ENCODE assay signal across 7 cellular contexts in the genomic region with DNA sequence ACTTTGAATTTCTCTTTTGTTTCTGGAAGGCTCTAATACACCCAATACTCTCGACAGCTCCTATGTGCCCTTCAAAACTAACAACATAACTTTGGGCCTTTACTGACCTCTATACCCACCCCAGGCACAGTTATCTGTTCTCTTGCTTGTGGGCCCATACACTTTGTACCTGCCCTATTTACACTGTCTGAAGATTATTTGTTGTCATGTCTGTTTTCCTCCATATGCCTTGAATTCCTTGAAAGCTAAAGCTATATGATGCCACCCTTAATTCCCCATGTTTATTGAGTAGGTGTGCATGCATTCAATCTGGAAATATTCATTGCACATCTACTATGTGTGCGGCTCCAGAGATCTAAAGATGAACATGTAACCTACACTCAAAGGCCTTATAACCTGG.
"Had no signal": no experiment of that assay in that cellular context is flagged by ENCODE, and none has a peak within 500 bp of the region (broad histone marks: within the 10 kb centered on the region; RNA-seq: fewer than 3 reads in every experiment).

No MANE protein-coding gene starts in this region.

- H3K4me3 ChIP-seq: K562 had no signal

- H3K27ac ChIP-seq: HL-60, KMS-11 had no signal

- H3K9ac ChIP-seq: KMS-11 had no signal

- DNase-seq: IMR-90, KBM-7, KG1 had no signal

- H3K4me2 ChIP-seq: KMS-11 had no signal

- FAIRE-seq: HTR-8/SVneo, K562 had no signal

- ATAC-seq: K562 had no signal
